8 cellular contexts compared by ENCODE assay signal in the genomic region with DNA sequence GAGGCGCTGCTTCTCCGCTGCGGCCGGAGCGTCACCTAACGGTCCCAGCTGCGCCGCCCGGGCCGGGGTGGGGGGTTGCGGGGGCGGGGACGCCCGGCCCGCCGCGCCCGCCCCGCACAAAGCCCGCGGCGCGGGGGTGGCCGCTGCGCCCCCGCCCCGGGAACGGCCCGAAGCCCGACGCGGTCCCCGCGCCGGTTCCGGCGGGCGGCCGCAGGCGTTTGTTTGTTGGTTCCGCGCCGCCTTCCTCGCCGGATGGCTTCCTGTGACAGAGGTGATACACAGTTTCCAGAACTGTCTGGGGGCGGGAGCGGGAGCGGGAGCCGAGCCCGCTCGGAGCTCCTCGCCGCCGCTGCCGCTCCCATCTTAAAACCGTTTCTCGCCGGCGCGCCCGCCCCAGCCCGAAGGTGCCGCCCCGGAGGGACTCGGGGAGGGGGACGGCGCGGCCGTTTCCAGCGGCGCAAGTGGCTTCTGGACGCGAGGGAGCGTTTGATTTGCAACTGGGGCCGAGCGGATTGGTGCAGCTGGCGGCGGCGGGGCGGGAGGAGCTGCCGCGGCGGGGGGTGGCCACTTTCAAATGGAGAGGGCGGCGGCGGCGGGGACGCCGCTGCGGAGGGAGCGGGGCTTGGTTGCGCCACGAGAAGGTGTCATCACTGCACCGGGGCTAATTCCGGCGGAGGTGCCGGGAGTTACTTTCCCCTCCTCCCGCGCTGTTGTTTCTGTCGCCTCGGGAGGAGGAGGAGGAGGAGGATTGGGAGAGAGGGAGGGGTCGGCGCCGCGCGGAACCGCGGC. TPM values are rescaled to one million over a fixed set of nuclear protein-coding genes. Genes with fewer than 3 reads are reported as not detected.
DNase-seq lines count a peak whose midpoint lies in the region; ATAC-seq lines count a peak whose summit lies in the region.

No MANE protein-coding gene starts in this region.

- H3K9me3 ChIP-seq in right cardiac atrium (ENCODE audit: control insufficient read depth, low read length), result no peaks in the 10 kb centered on the region

- H3K27me3 ChIP-seq in right cardiac atrium (ENCODE audit: control insufficient read depth, insufficient read depth), result no peaks in the 10 kb centered on the region
- H3K27me3 ChIP-seq in rectal smooth muscle tissue (ENCODE audit: control insufficient read depth, insufficient read depth, low read length), result no peaks in the 10 kb centered on the region

- H3K27me3 Mint-ChIP-seq in T-helper 1 cell treated with Interleukin-12 subunit alpha and Interleukin-12 subunit beta and Interleukin-4 antibody, amounts not matched to agents 30 μg/mL and 1 μg/mL, for 36 hours (ENCODE audit: low read depth), result no peaks in the 10 kb centered on the region

- intact Hi-C loops in right cardiac atrium (cut with DNase I), result loop anchor here in 2 of 4 donors (2.0 to 10.0 kb wide), 4 partner anchors 51 to 357 kb away; no protein-coding TSS in a partner anchor

- peak overlapping the region; percentile 85 for H3K27ac ChIP-seq in right cardiac atrium (ENCODE audit: low read length)
- peak overlapping the region; percentile 93 for H3K27ac ChIP-seq in rectal smooth muscle tissue (ENCODE audit: low read depth, low read length)

- H3K9me3 Mint-ChIP-seq in T-helper 1 cell treated with Interleukin-12 subunit alpha and Interleukin-12 subunit beta and Interleukin-4 antibody, amounts not matched to agents 30 μg/mL and 1 μg/mL, for 36 hours, result no peaks in the 10 kb centered on the region

- peak overlapping the region; percentile 57 for H3K9ac ChIP-seq in rectal smooth muscle tissue (ENCODE audit: low read length)

- H3K4me3 ChIP-seq in right cardiac atrium (ENCODE audit: low read length), result peak overlapping the region; percentile 93
- peak overlapping the region; percentile 74 for H3K4me3 ChIP-seq in rectal smooth muscle tissue (ENCODE audit: low read length)

- no peaks in the 10 kb centered on the region for H3K36me3 ChIP-seq in rectal smooth muscle tissue (ENCODE audit: control insufficient read depth, insufficient read depth, low read length)

- DNase-seq in NCI-H146 (lab: John Stamatoyannopoulos, UW) (peak; percentile 88), amygdala (lab: John Stamatoyannopoulos, UW) (peak; percentile 14 to 93 (median 73)), right cardiac atrium (peak; percentile 93 to 96 (median 95)), OCI-M2 (lab: John Stamatoyannopoulos, UW; ENCODE audit: unreplicated experiment) (no peak)

- peaks cover 2% of the 10 kb centered on the region for H3K36me3 Mint-ChIP-seq in T-helper 1 cell treated with Interleukin-12 subunit alpha and Interleukin-12 subunit beta and Interleukin-4 antibody, amounts not matched to agents 30 μg/mL and 1 μg/mL, for 36 hours (ENCODE audit: low read depth)

- H3K4me1 ChIP-seq in right cardiac atrium (ENCODE audit: control insufficient read depth, insufficient read depth, low read length) (no peaks in the 10 kb centered on the region), rectal smooth muscle tissue (ENCODE audit: control insufficient read depth, insufficient read depth, low read length) (peaks cover 3% of the 10 kb centered on the region)

- ATAC-seq in GM18499 (IDR thresholded peaks at IDR 0.05; ENCODE audit: insufficient read depth, unreplicated experiment), result peak; percentile 21
- ATAC-seq in HG02884 (IDR thresholded peaks at IDR 0.05; ENCODE audit: unreplicated experiment), result peak; percentile 40
- peak; percentile 82 to 85 for ATAC-seq in right cardiac atrium

- H3K4me1 Mint-ChIP-seq in T-helper 1 cell treated with Interleukin-12 subunit alpha and Interleukin-12 subunit beta and Interleukin-4 antibody, amounts not matched to agents 30 μg/mL and 1 μg/mL, for 36 hours (ENCODE audit: low read depth), result peaks cover 27% of the 10 kb centered on the region

- H3K4me3 Mint-ChIP-seq in T-helper 1 cell treated with Interleukin-12 subunit alpha and Interleukin-12 subunit beta and Interleukin-4 antibody, amounts not matched to agents 30 μg/mL and 1 μg/mL, for 36 hours, result peak overlapping the region; percentile 100

- WGBS in right cardiac atrium, result under 1% methylated on average over 105 of the region's 108 CpGs

- peak overlapping the region; percentile 82 for H3K27ac Mint-ChIP-seq in T-helper 1 cell treated with Interleukin-12 subunit alpha and Interleukin-12 subunit beta and Interleukin-4 antibody, amounts not matched to agents 30 μg/mL and 1 μg/mL, for 36 hours

RNA-seq across cellular contexts. Expression of a gene that starts 2.3 kb away (rescaled TPM):
- 10 to 100 TPM; 24.0 to 41.0 (median 26.7) TPM for total RNA-seq in right cardiac atrium
- 13.9 TPM for polyA plus RNA-seq in right cardiac atrium

Comparison
In these comparisons a context has a peak if more than half of its experiments do, and no peak if none do; other contexts are left out.
1. ATAC-seq: peak in every context shown above with its lines; median percentile 84 in right cardiac atrium; 40 in HG02884; 21 in GM18499.